ENCODE assay signal across 27 cellular contexts in genomic region chr17:15026088-15026487, GRCh38.
"Had no signal": no experiment of that assay in that cellular context is flagged by ENCODE, and none has a peak within 500 bp of the region (broad histone marks: within the 10 kb centered on the region; RNA-seq: fewer than 3 reads in every experiment).

No MANE protein-coding gene starts in this region.

- H3K36me3 ChIP-seq: colonic mucosa, esophagus muscularis mucosa, esophagus squamous epithelium, gastrocnemius medialis, gastroesophageal sphincter, heart left ventricle had no signal

- H3K79me2 ChIP-seq: hepatocyte had no signal

- H3K4me3 ChIP-seq: colonic mucosa, coronary artery, dorsolateral prefrontal cortex, esophagus muscularis mucosa, esophagus squamous epithelium, gastrocnemius medialis, gastroesophageal sphincter, heart left ventricle, hepatocyte had no signal

- H3K4me1 ChIP-seq: colonic mucosa, esophagus muscularis mucosa, esophagus squamous epithelium, foreskin keratinocyte, gastrocnemius medialis, gastroesophageal sphincter, heart left ventricle had no signal

- ATAC-seq: effector memory CD8-positive, alpha-beta T cell; esophagus mucosa; foreskin keratinocyte; gastrocnemius medialis; gastroesophageal sphincter; heart left ventricle had no signal

- H3K4me2 ChIP-seq: hepatocyte had no signal

- H3K9me3 ChIP-seq: colonic mucosa, gastrocnemius medialis, gastroesophageal sphincter had no signal

- H2AFZ ChIP-seq: hepatocyte had no signal

- DNase-seq: colonic mucosa; cortex of kidney; dermis blood vessel endothelial cell; dorsolateral prefrontal cortex; effector CD4-positive, alpha-beta T cell; effector CD8-positive, alpha-beta T cell; effector memory CD4-positive, alpha-beta T cell; effector memory CD8-positive, alpha-beta T cell; endodermal cell; erythroblast; esophagus squamous epithelium; foreskin fibroblast; foreskin keratinocyte; foreskin melanocyte; gastrocnemius medialis; glutamatergic neuron; heart left ventricle had no signal

- FAIRE-seq: colon, endometrium, endothelial cell of umbilical vein, frontal cortex had no signal

- H3K27ac ChIP-seq: colonic mucosa, coronary artery, dorsolateral prefrontal cortex, epithelial cell of prostate, esophagus muscularis mucosa, esophagus squamous epithelium, foreskin keratinocyte, gastrocnemius medialis, gastroesophageal sphincter, heart left ventricle, hepatocyte had no signal

- H3K27me3 ChIP-seq: colonic mucosa, esophagus squamous epithelium, foreskin keratinocyte, gastrocnemius medialis, heart left ventricle had no signal
